ENCODE assay signal across 29 cellular contexts in the genomic region with DNA sequence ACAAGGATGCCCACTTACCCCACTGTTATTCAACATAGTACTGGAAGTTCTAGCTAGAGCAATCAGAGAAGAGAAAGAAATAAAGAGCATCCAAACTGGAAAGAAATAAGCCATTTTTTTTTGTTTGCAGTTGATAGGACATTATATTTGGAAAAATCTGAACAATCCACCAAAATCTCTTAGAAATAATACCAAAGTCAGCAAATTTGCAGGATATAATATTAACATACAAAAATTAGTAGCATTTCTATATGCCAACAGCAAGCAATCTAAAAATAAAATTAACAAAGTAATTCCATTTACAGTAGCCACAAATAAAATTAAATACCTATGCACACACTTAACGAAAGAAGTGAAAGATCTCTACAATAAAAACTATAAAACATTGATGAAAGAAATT.
"Had no signal": no experiment of that assay in that cellular context is flagged by ENCODE, and none has a peak within 500 bp of the region (broad histone marks: within the 10 kb centered on the region; RNA-seq: fewer than 3 reads in every experiment).

No MANE protein-coding gene starts in this region.

- ATAC-seq: effector memory CD8-positive, alpha-beta T cell; esophagus mucosa; foreskin keratinocyte; gastrocnemius medialis; gastroesophageal sphincter; heart left ventricle; heart right ventricle had no signal

- H3K36me3 ChIP-seq: colonic mucosa, esophagus muscularis mucosa, esophagus squamous epithelium, gastrocnemius medialis, gastroesophageal sphincter, heart left ventricle, heart right ventricle had no signal

- H3K79me2 ChIP-seq: hepatocyte had no signal

- FAIRE-seq: endometrium, endothelial cell of umbilical vein, frontal cortex had no signal

- H3K9me3 Mint-ChIP-seq: endodermal cell had no signal

- H3K4me3 ChIP-seq: colonic mucosa, coronary artery, dorsolateral prefrontal cortex, esophagus muscularis mucosa, esophagus squamous epithelium, gastrocnemius medialis, gastroesophageal sphincter, heart left ventricle, heart right ventricle, hepatocyte had no signal

- H3K4me1 ChIP-seq: colonic mucosa, esophagus muscularis mucosa, esophagus squamous epithelium, foreskin keratinocyte, gastrocnemius medialis, gastroesophageal sphincter, heart left ventricle, heart right ventricle had no signal

- H2AFZ ChIP-seq: hepatocyte had no signal

- H3K27me3 Mint-ChIP-seq: dendritic cell treated with granulocyte-macrophage colony-stimulating factor and Interleukin-4, amounts not matched to agents 40 ng/mL and 50 ng/mL, for 4 days; effector memory CD8-positive, alpha-beta T cell had no signal

- H3K4me3 Mint-ChIP-seq: dendritic cell treated with granulocyte-macrophage colony-stimulating factor and Interleukin-4, amounts not matched to agents 40 ng/mL and 50 ng/mL, for 4 days; effector memory CD8-positive, alpha-beta T cell; endodermal cell had no signal

- H3K4me1 Mint-ChIP-seq: endodermal cell had no signal

- H3K4me2 ChIP-seq: hepatocyte had no signal

- H3K27me3 ChIP-seq: colonic mucosa, dorsolateral prefrontal cortex, esophagus muscularis mucosa, esophagus squamous epithelium, foreskin keratinocyte, gastrocnemius medialis, gastroesophageal sphincter, heart left ventricle, heart right ventricle, hepatocyte had no signal

- DNase-seq: colonic mucosa; cortex of kidney; dermis blood vessel endothelial cell; dorsolateral prefrontal cortex; effector CD4-positive, alpha-beta T cell; effector CD8-positive, alpha-beta T cell; effector memory CD4-positive, alpha-beta T cell; effector memory CD8-positive, alpha-beta T cell; endodermal cell; erythroblast; esophagus squamous epithelium; foreskin fibroblast; foreskin keratinocyte; foreskin melanocyte; gastrocnemius medialis; glutamatergic neuron; head of caudate nucleus; heart left ventricle; heart right ventricle had no signal

- H3K27ac Mint-ChIP-seq: dendritic cell treated with granulocyte-macrophage colony-stimulating factor and Interleukin-4, amounts not matched to agents 40 ng/mL and 50 ng/mL, for 4 days; effector memory CD8-positive, alpha-beta T cell; endodermal cell had no signal

- H3K9me3 ChIP-seq: colonic mucosa, esophagus muscularis mucosa, gastrocnemius medialis had no signal

- H3K27ac ChIP-seq: colonic mucosa, coronary artery, dorsolateral prefrontal cortex, epithelial cell of prostate, esophagus muscularis mucosa, esophagus squamous epithelium, foreskin keratinocyte, gastrocnemius medialis, gastroesophageal sphincter, heart left ventricle, heart right ventricle, hepatocyte had no signal
